ENCODE assay signal across 22 cellular contexts in the genomic region with DNA sequence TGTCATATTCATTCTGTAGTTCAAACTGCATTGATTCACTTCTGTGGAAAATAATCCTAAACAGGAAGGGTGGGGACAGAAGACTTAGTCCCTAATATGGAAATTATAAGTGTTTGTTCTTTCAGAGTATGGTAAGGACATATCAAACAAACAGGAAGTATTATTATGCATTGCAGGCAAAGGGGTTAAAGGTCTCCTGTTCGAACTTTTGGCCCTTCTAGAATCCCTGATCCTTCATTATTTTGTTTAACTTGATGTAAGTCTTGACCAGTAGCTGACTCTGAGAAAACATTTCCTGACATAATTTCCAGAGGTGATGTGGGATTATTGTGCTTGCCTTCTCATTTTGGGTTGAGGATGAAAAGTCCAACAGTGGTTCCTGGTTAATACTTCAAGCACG.
DNase-seq lines count a peak whose midpoint lies in the region; ATAC-seq, FAIRE-seq and TF ChIP-seq lines count a peak whose summit lies in the region.
"Had no signal": no experiment of that assay in that cellular context is flagged by ENCODE, and none has a peak within 500 bp of the region (broad histone marks: within the 10 kb centered on the region; RNA-seq: fewer than 3 reads in every experiment).

No MANE protein-coding gene starts in this region.

- no peak overlapping the region for H3K4ac ChIP-seq in mesenchymal stem cell (ENCODE audit: low read depth in 1 of 2, low read length in 2 of 2)

- no peaks in the 10 kb centered on the region for H3K9me3 Mint-ChIP-seq in activated naive CD4-positive, alpha-beta T cell treated with anti-CD3 and anti-CD28 coated beads, Interleukin-2, amount 10 ng/mL, durations not matched to agents 7 days and 5 days

- H3K27ac Mint-ChIP-seq in activated naive CD4-positive, alpha-beta T cell treated with anti-CD3 and anti-CD28 coated beads, Interleukin-2, amount 10 ng/mL, durations not matched to agents 7 days and 5 days = no peak overlapping the region
- H3K27ac Mint-ChIP-seq: CD4-positive, CD25-positive, alpha-beta regulatory T cell had no signal

- no TSS peak for BruUV-seq in PC-3 (replicated peaks; lab: Mats Ljungman, UMichigan)

- no peaks in the 10 kb centered on the region for H3K79me1 ChIP-seq in mesenchymal stem cell (replicated peaks; ENCODE audit: low read length, poor library complexity, severe bottlenecking)

- H3K4me3 ChIP-seq in SU-DHL-6 (ENCODE audit: insufficient read depth, low read length, poor library complexity, severe bottlenecking) = no peak overlapping the region
- H3K4me3 ChIP-seq in esophagus muscularis mucosa = no peak overlapping the region
- H3K4me3 ChIP-seq in mesenchymal stem cell (ENCODE audit: insufficient read depth in 1 of 2, low read depth in 1 of 2, low read length in 2 of 2) = no peak overlapping the region
- no peak overlapping the region for H3K4me3 ChIP-seq in mucosa of descending colon
- no peak overlapping the region for H3K4me3 ChIP-seq in PC-3 (ENCODE audit: low read length)
- H3K4me3 ChIP-seq: GM23248, HAP-1, Peyer's patch, SJCRH30 had no signal

- H3K14ac ChIP-seq in mesenchymal stem cell (ENCODE audit: low read length in 2 of 2) = no peak overlapping the region

- no peak overlapping the region for H4K91ac ChIP-seq in mesenchymal stem cell (ENCODE audit: low read length)

- H3K36me3 ChIP-seq in SU-DHL-6 (ENCODE audit: low read length) (no peaks in the 10 kb centered on the region), esophagus muscularis mucosa (no peaks in the 10 kb centered on the region), mesenchymal stem cell (ENCODE audit: control insufficient read depth in 1 of 2, insufficient read depth in 2 of 2, low read depth in 1 of 2, low read length in 2 of 2) (no peaks in the 10 kb centered on the region), mucosa of descending colon (ENCODE audit: low read depth) (no peaks in the 10 kb centered on the region), PC-3 (ENCODE audit: low read depth, low read length) (no peaks in the 10 kb centered on the region)
- H3K36me3 ChIP-seq: HAP-1, Peyer's patch, SJCRH30 had no signal

- H4K8ac ChIP-seq in mesenchymal stem cell (ENCODE audit: low read length) = no peak overlapping the region

- H3K27ac ChIP-seq in SU-DHL-6 (ENCODE audit: low read depth, low read length) (no peak overlapping the region), esophagus muscularis mucosa (replicated peaks in 1 of 4) (peak overlapping the region; percentile 58 to 82 (median 71)), mesenchymal stem cell (ENCODE audit: low read length, poor library complexity, severe bottlenecking) (no peak overlapping the region), PC-3 (ENCODE audit: low read length) (no peak overlapping the region)
- H3K27ac ChIP-seq: GM23248, Peyer's patch, SJCRH30 had no signal

- no peak overlapping the region for H2BK12ac ChIP-seq in mesenchymal stem cell (ENCODE audit: low read length in 2 of 2)

- H3K79me2 ChIP-seq in SU-DHL-6 (ENCODE audit: insufficient read depth, low read length) (no peaks in the 10 kb centered on the region), PC-3 (ENCODE audit: low read length) (no peaks in the 10 kb centered on the region)

- H3K4me1 ChIP-seq in esophagus muscularis mucosa = peaks cover 0 to 52% (median 40%) of the 10 kb centered on the region in 4 donors
- H3K4me1 ChIP-seq in mesenchymal stem cell (ENCODE audit: control insufficient read depth, insufficient read depth, low read depth, low read length) = peaks cover 3% of the 10 kb centered on the region
- H3K4me1 ChIP-seq in mucosa of descending colon (ENCODE audit: low read depth) = no peaks in the 10 kb centered on the region
- H3K4me1 ChIP-seq in PC-3 (ENCODE audit: insufficient read depth, low read length) = no peaks in the 10 kb centered on the region
- H3K4me1 ChIP-seq: Peyer's patch, SJCRH30 had no signal

- POLR2A ChIA-PET in PC-3 (lab: Charles Lee; ENCODE audit: unreplicated experiment) = interaction anchor here (0.6 kb wide), 1 partner anchor 38 kb away, joined by 3 read pairs; no protein-coding TSS in a partner anchor

- peak overlapping the region; percentile 62 for H2AFZ ChIP-seq in SU-DHL-6 (ENCODE audit: low read depth, low read length, severe bottlenecking)
- no peak overlapping the region for H2AFZ ChIP-seq in mesenchymal stem cell (ENCODE audit: low read depth, low read length)
- H2AFZ ChIP-seq in PC-3 (ENCODE audit: low read length) = no peak overlapping the region
- H2AFZ ChIP-seq: GM23248 had no signal

- H2BK5ac ChIP-seq in mesenchymal stem cell (ENCODE audit: low read depth, low read length, poor library complexity, severe bottlenecking) = no peak overlapping the region

- no peak overlapping the region for H3K18ac ChIP-seq in mesenchymal stem cell (ENCODE audit: low read depth in 1 of 2, low read length in 2 of 2)

- H3K4me3 Mint-ChIP-seq in activated naive CD4-positive, alpha-beta T cell treated with anti-CD3 and anti-CD28 coated beads, Interleukin-2, amount 10 ng/mL, durations not matched to agents 7 days and 5 days = no peak overlapping the region
- H3K4me3 Mint-ChIP-seq: CD4-positive, CD25-positive, alpha-beta regulatory T cell had no signal

- H2AK5ac ChIP-seq in mesenchymal stem cell (ENCODE audit: low read length, severe bottlenecking) = no peak overlapping the region

- H3F3A ChIP-seq in SU-DHL-6 (ENCODE audit: insufficient read depth) (no peaks in the 10 kb centered on the region), PC-3 (ENCODE audit: low read length, unreplicated experiment) (no peaks in the 10 kb centered on the region)

- TF ChIP-seq CTCF in SU-DHL-6 (IDR thresholded peaks at IDR 0.05; ENCODE audit: insufficient read depth, low read length, poor library complexity, severe bottlenecking) (no peak), esophagus muscularis mucosa (IDR thresholded peaks at IDR 0.05) (no peak), mucosa of descending colon (IDR thresholded peaks at IDR 0.05) (no peak), D721Med (IDR thresholded peaks at IDR 0.05; ENCODE audit: insufficient read depth, missing control alignments) (no peak), PC-3 (conservative IDR thresholded peaks at IDR 0.05; ENCODE audit: low read depth, low read length) (no peak)

- H3K9ac ChIP-seq in SU-DHL-6 (ENCODE audit: low read length) (no peak overlapping the region), mesenchymal stem cell (ENCODE audit: low read length) (no peak overlapping the region), PC-3 (ENCODE audit: low read length) (no peak overlapping the region)
- H3K9ac ChIP-seq: GM23248 had no signal

- TF ChIP-seq POLR2A in esophagus muscularis mucosa (IDR thresholded peaks at IDR 0.05; ENCODE audit: low read depth) = no peak

- TF ChIP-seq EP300 in esophagus muscularis mucosa (IDR thresholded peaks at IDR 0.05) = no peak

- H3K36me3 Mint-ChIP-seq in activated naive CD4-positive, alpha-beta T cell treated with anti-CD3 and anti-CD28 coated beads, Interleukin-2, amount 10 ng/mL, durations not matched to agents 7 days and 5 days = no peaks in the 10 kb centered on the region
- H3K36me3 Mint-ChIP-seq: CD4-positive, CD25-positive, alpha-beta regulatory T cell had no signal

- intact Hi-C loops in esophagus muscularis mucosa (cut with DNase I) = no loop called here
- intact Hi-C loops in mucosa of descending colon (cut with DNase I, micrococcal nuclease) = no loop called here
- intact Hi-C loops in PC-3 (cut with micrococcal nuclease) = no loop called here

- 76% methylated on average over 2 of the region's 2 CpGs for WGBS in esophagus muscularis mucosa
- 67% methylated on average over 2 of the region's 2 CpGs for WGBS in mesenchymal stem cell

- no peak for DNase-seq in esophagus muscularis mucosa (ENCODE audit: extremely low spot score)
- peak; percentile 13 for DNase-seq in mesenchymal stem cell
- no peak for DNase-seq in activated naive CD4-positive, alpha-beta T cell treated with anti-CD3 and anti-CD28 coated beads, Interleukin-2, amount 10 ng/mL, durations not matched to agents 7 days and 5 days
- no peak for DNase-seq in mucosa of descending colon
- no peak for DNase-seq in D721Med (ENCODE audit: insufficient read length, low spot score)
- no peak for DNase-seq in PC-3
- DNase-seq: CD4-positive, CD25-positive, alpha-beta regulatory T cell; DND-41; GM23248; KBM-7; NCI-H1092; NCI-H1436; NCI-H1930; NCI-H510A treated with DMSO at 0.1 percent for 48 hours; NCI-H748 treated with DMSO at 0.1 percent for 48 hours; NK-92 treated with Interleukin-12 subunit alpha and Interleukin-12 subunit beta, amount 100 ng/mL, for 24 hours; Peyer's patch; SJCRH30 had no signal

- FAIRE-seq in D721Med (lab: Jason Lieb, UNC) = no peak
- FAIRE-seq: GM12892, GM18507 had no signal

- no peaks in the 10 kb centered on the region for H3K9me2 ChIP-seq in SU-DHL-6 (replicated peaks; ENCODE audit: insufficient read depth, low read length)
- H3K9me2 ChIP-seq in PC-3 (replicated peaks; ENCODE audit: low read length) = no peaks in the 10 kb centered on the region

- ATAC-seq in mucosa of descending colon (no peak), PC-3 (no peak)

- no peaks in the 10 kb centered on the region for H3K4me1 Mint-ChIP-seq in activated naive CD4-positive, alpha-beta T cell treated with anti-CD3 and anti-CD28 coated beads, Interleukin-2, amount 10 ng/mL, durations not matched to agents 7 days and 5 days
- H3K4me1 Mint-ChIP-seq: CD4-positive, CD25-positive, alpha-beta regulatory T cell had no signal

- CTCF ChIA-PET in activated naive CD4-positive, alpha-beta T cell treated with anti-CD3 and anti-CD28 coated beads, Interleukin-2, amount 10 ng/mL, durations not matched to agents 7 days and 5 days (lab: Charles Lee) = no interaction called here
- CTCF ChIA-PET in PC-3 (lab: Charles Lee) = no interaction called here

- H3K9me3 ChIP-seq in SU-DHL-6 (ENCODE audit: insufficient read depth, low read length) (no peaks in the 10 kb centered on the region), esophagus muscularis mucosa (no peaks in the 10 kb centered on the region), mesenchymal stem cell (ENCODE audit: control insufficient read depth, low read length) (no peaks in the 10 kb centered on the region), mucosa of descending colon (no peaks in the 10 kb centered on the region), PC-3 (ENCODE audit: low read length) (no peaks in the 10 kb centered on the region)
- H3K9me3 ChIP-seq: HAP-1, Peyer's patch, SJCRH30 had no signal

- H3K27me3 ChIP-seq in SU-DHL-6 (ENCODE audit: low read length) = no peaks in the 10 kb centered on the region
- H3K27me3 ChIP-seq in esophagus muscularis mucosa = no peaks in the 10 kb centered on the region
- no peaks in the 10 kb centered on the region for H3K27me3 ChIP-seq in mesenchymal stem cell (ENCODE audit: control insufficient read depth in 1 of 2, insufficient read depth in 1 of 2, low read length in 2 of 2)
- H3K27me3 ChIP-seq in PC-3 (ENCODE audit: low read length) = peaks cover 60% of the 10 kb centered on the region
- H3K27me3 ChIP-seq: Peyer's patch, SJCRH30 had no signal

- H3K27me3 Mint-ChIP-seq in activated naive CD4-positive, alpha-beta T cell treated with anti-CD3 and anti-CD28 coated beads, Interleukin-2, amount 10 ng/mL, durations not matched to agents 7 days and 5 days = no peaks in the 10 kb centered on the region
- H3K27me3 Mint-ChIP-seq: CD4-positive, CD25-positive, alpha-beta regulatory T cell had no signal

- H4K20me1 ChIP-seq in SU-DHL-6 (ENCODE audit: low read depth, low read length) (no peaks in the 10 kb centered on the region), PC-3 (ENCODE audit: low read length) (no peaks in the 10 kb centered on the region)

- no peak overlapping the region for H2BK120ac ChIP-seq in mesenchymal stem cell (ENCODE audit: low read depth, low read length)

- H2BK15ac ChIP-seq in mesenchymal stem cell (ENCODE audit: low read depth, poor library complexity, severe bottlenecking) = no peak overlapping the region

- H3K4me2 ChIP-seq in SU-DHL-6 (ENCODE audit: low read depth, low read length, poor library complexity, severe bottlenecking) (no peak overlapping the region), mesenchymal stem cell (ENCODE audit: low read length, poor library complexity, severe bottlenecking) (no peak overlapping the region), PC-3 (ENCODE audit: low read length) (no peak overlapping the region)

- no peak overlapping the region for H3K23ac ChIP-seq in mesenchymal stem cell (ENCODE audit: low read length in 2 of 2)

Comparison
In these comparisons a context has a peak if more than half of its experiments do, and no peak if none do; other contexts are left out.
1. H3K27ac ChIP-seq: peak in esophagus muscularis mucosa (4 of 4); none in SU-DHL-6 (single experiment), mesenchymal stem cell (single experiment) and PC-3 (single experiment).